Comparison of ENCODE assay signal across 20 cellular contexts in the genomic region with DNA sequence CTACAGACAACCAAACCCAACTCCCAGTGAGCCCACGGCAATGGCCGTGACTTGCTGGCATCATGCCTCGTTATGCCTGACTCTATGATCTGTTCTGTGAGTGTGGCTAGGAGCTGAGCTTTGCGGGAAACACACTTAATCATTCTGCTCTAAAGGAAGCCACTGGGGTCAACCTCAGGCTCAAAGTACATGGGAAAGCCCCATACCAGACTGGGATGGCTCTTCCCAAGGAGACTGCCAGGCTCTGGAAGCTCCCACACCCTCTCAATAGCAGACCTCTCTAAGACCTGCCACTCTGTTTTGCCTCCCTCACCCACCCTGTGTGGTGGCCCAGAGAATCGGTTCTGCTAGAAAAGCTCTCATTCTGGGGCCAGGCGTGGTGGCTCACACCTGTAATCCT.
"Had no signal": no experiment of that assay in that cellular context is flagged by ENCODE, and none has a peak within 500 bp of the region (broad histone marks: within the 10 kb centered on the region; RNA-seq: fewer than 3 reads in every experiment).

No MANE protein-coding gene starts in this region.

- H3K27ac Mint-ChIP-seq: activated B cell treated with CpG ODN at 0.5 μM for 24 hours; activated CD4-positive, alpha-beta T cell treated with anti-CD3 and anti-CD28 coated beads for 36 hours; activated naive CD4-positive, alpha-beta T cell treated with anti-CD3 and anti-CD28 coated beads for 36 hours; T-helper 1 cell treated with Interleukin-12 subunit alpha and Interleukin-12 subunit beta and Interleukin-4 antibody, amounts not matched to agents 30 μg/mL and 1 μg/mL, for 36 hours had no signal

- H3K36me3 ChIP-seq: left lung had no signal

- DNase-seq: activated B cell treated with CpG ODN at 0.5 μM for 24 hours; activated CD4-positive, alpha-beta T cell treated with anti-CD3 and anti-CD28 coated beads for 36 hours; activated CD4-positive, alpha-beta T cell treated with anti-CD3 and anti-CD28 coated beads, Interleukin-2, amount 50 U/mL, for 4 hours; activated CD8-positive, alpha-beta memory T cell treated with anti-CD3 and anti-CD28 coated beads for 24 hours; activated CD8-positive, alpha-beta memory T cell treated with anti-CD3 and anti-CD28 coated beads, Interleukin-2, amount 50 U/mL, for 4 hours; activated naive CD4-positive, alpha-beta T cell treated with anti-CD3 and anti-CD28 coated beads for 36 hours; activated T-cell treated with anti-CD3 and anti-CD28 coated beads, Interleukin-2, amount 50 U/mL, for 4 hours; amygdala; cortex of kidney; foreskin fibroblast; left lung; naive thymus-derived CD8-positive, alpha-beta T cell; retina; spleen; stimulated activated CD4-positive, alpha-beta T cell treated with anti-CD3 and anti-CD28 coated beads, Interleukin-4, amount 100 ng/mL, for 1 hour; stimulated activated naive CD8-positive, alpha-beta T cell treated with anti-CD3 and anti-CD28 coated beads, Interleukin-15, amount 100 ng/mL, for 72 hours had no signal

- H3K27me3 ChIP-seq: spleen, tibial nerve had no signal

- H3K4me3 Mint-ChIP-seq: activated B cell treated with CpG ODN at 0.5 μM for 24 hours; activated naive CD4-positive, alpha-beta T cell treated with anti-CD3 and anti-CD28 coated beads for 36 hours; activated T-cell treated with anti-CD3 and anti-CD28 coated beads, Interleukin-2, amount 50 U/mL, for 4 hours; stimulated activated naive CD8-positive, alpha-beta T cell treated with anti-CD3 and anti-CD28 coated beads, Interleukin-15, amount 100 ng/mL, for 72 hours had no signal

- ATAC-seq: activated CD4-positive, alpha-beta T cell treated with anti-CD3 and anti-CD28 coated beads for 36 hours; activated T-cell treated with anti-CD3 and anti-CD28 coated beads, Interleukin-2, amount 50 U/mL, for 4 hours; left lung; naive thymus-derived CD8-positive, alpha-beta T cell; stimulated activated naive CD8-positive, alpha-beta T cell treated with anti-CD3 and anti-CD28 coated beads, Interleukin-15, amount 100 ng/mL, for 72 hours had no signal

- H3K9me3 Mint-ChIP-seq: activated B cell treated with CpG ODN at 0.5 μM for 24 hours; activated naive CD4-positive, alpha-beta T cell treated with anti-CD3 and anti-CD28 coated beads for 36 hours; activated T-cell treated with anti-CD3 and anti-CD28 coated beads, Interleukin-2, amount 50 U/mL, for 4 hours; naive thymus-derived CD8-positive, alpha-beta T cell; stimulated activated naive CD8-positive, alpha-beta T cell treated with anti-CD3 and anti-CD28 coated beads, Interleukin-15, amount 100 ng/mL, for 72 hours; T-helper 1 cell treated with Interleukin-12 subunit alpha and Interleukin-12 subunit beta and Interleukin-4 antibody, amounts not matched to agents 30 μg/mL and 1 μg/mL, for 36 hours had no signal

- H3K4me3 ChIP-seq: left lung, lung, spleen, tibial nerve had no signal

- H3K9me3 ChIP-seq: left lung, spleen, tibial nerve had no signal

- H3K9ac ChIP-seq: parathyroid adenoma had no signal

- H3K27ac ChIP-seq: left lung, parathyroid adenoma, spleen, tibial nerve had no signal

- H3K27me3 Mint-ChIP-seq: activated B cell treated with CpG ODN at 0.5 μM for 24 hours; activated CD4-positive, alpha-beta T cell treated with anti-CD3 and anti-CD28 coated beads for 36 hours; naive thymus-derived CD8-positive, alpha-beta T cell; stimulated activated naive CD8-positive, alpha-beta T cell treated with anti-CD3 and anti-CD28 coated beads, Interleukin-15, amount 100 ng/mL, for 72 hours had no signal
